In genomic region chr4:166675411-166675810, GRCh38 we compare ENCODE assay signal across 15 cellular contexts.
A peak's percentile ranks its signal among the peaks of the same experiment; 100 is the strongest.
DNase-seq lines count a peak whose midpoint lies in the region; ATAC-seq, FAIRE-seq and TF ChIP-seq lines count a peak whose summit lies in the region.
"Had no signal": no experiment of that assay in that cellular context is flagged by ENCODE, and none has a peak within 500 bp of the region (broad histone marks: within the 10 kb centered on the region; RNA-seq: fewer than 3 reads in every experiment).

No MANE protein-coding gene starts in this region.

- H2BK5ac ChIP-seq in mesenchymal stem cell (ENCODE audit: low read depth, low read length, poor library complexity, severe bottlenecking) (no peak overlapping the region), neuronal stem cell (ENCODE audit: low read length) (no peak overlapping the region)

- H3K79me1 ChIP-seq in mesenchymal stem cell (replicated peaks; ENCODE audit: low read length, poor library complexity, severe bottlenecking) (no peaks in the 10 kb centered on the region), neuronal stem cell (ENCODE audit: low read depth, low read length) (no peaks in the 10 kb centered on the region)

- H3K27ac ChIP-seq in GM23248 (no peak overlapping the region), RWPE1 (no peak overlapping the region), mesenchymal stem cell (ENCODE audit: low read length, poor library complexity, severe bottlenecking) (peak overlapping the region; percentile 60), small intestine (ENCODE audit: low read depth in 1 of 2, low read length in 1 of 2) (no peak overlapping the region), prostate gland (no peak overlapping the region), neuronal stem cell (replicated peaks; ENCODE audit: low read length) (no peak overlapping the region)
- H3K27ac ChIP-seq: upper lobe of left lung had no signal

- no peaks in the 10 kb centered on the region for H3F3A ChIP-seq in GM23248 (ENCODE audit: insufficient read depth)

- H4K91ac ChIP-seq in mesenchymal stem cell (ENCODE audit: low read length) = no peak overlapping the region
- H4K91ac ChIP-seq in neuronal stem cell (ENCODE audit: low read depth, low read length, poor library complexity) = no peak overlapping the region

- no peaks in the 10 kb centered on the region for H3K4me1 ChIP-seq in GM23248 (ENCODE audit: insufficient read depth)
- no peaks in the 10 kb centered on the region for H3K4me1 ChIP-seq in mesenchymal stem cell (ENCODE audit: control insufficient read depth, insufficient read depth, low read depth, low read length)
- no peaks in the 10 kb centered on the region for H3K4me1 ChIP-seq in small intestine (ENCODE audit: control insufficient read depth in 2 of 2, insufficient read depth in 1 of 2, low read depth in 1 of 2, low read length in 1 of 2)
- no peaks in the 10 kb centered on the region for H3K4me1 ChIP-seq in prostate gland (replicated peaks)
- H3K4me1 ChIP-seq in neuronal stem cell (ENCODE audit: control insufficient read depth in 2 of 2, insufficient read depth in 1 of 2, low read depth in 1 of 2, low read length in 2 of 2) = no peaks in the 10 kb centered on the region
- H3K4me1 ChIP-seq: upper lobe of left lung had no signal

- ATAC-seq in GM18868 (IDR thresholded peaks at IDR 0.05; ENCODE audit: unreplicated experiment) = no peak
- ATAC-seq: stimulated activated effector memory CD8-positive, alpha-beta T cell treated with anti-CD3 and anti-CD28 coated beads, Interleukin-12 subunit alpha, Interleukin-12 subunit beta, amount 100 ng/mL, for 72 hours had no signal

- H3K18ac ChIP-seq in mesenchymal stem cell (ENCODE audit: low read depth in 1 of 2, low read length in 2 of 2) (no peak overlapping the region), neuronal stem cell (ENCODE audit: low read length) (no peak overlapping the region)

- H2AFZ ChIP-seq in GM23248 = no peak overlapping the region
- H2AFZ ChIP-seq in mesenchymal stem cell (ENCODE audit: low read depth, low read length) = no peak overlapping the region
- no peak overlapping the region for H2AFZ ChIP-seq in neuronal stem cell (ENCODE audit: low read length)

- FAIRE-seq in small intestine (lab: Jason Lieb, UNC) = no peak

- POLR2A ChIA-PET in RWPE1 (lab: Yijun Ruan, JAX; ENCODE audit: low non-redundant PET) = no interaction called here

- H3K9me2 ChIP-seq in GM23248 (ENCODE audit: insufficient read depth) = no peaks in the 10 kb centered on the region

- H4K8ac ChIP-seq in mesenchymal stem cell (ENCODE audit: low read length) (no peak overlapping the region), neuronal stem cell (ENCODE audit: low read depth, low read length) (no peak overlapping the region)

- H3K4ac ChIP-seq in mesenchymal stem cell (ENCODE audit: low read depth in 1 of 2, low read length in 2 of 2) (no peak overlapping the region), neuronal stem cell (ENCODE audit: low read length) (no peak overlapping the region)

- CTCF ChIA-PET in RWPE1 (lab: Yijun Ruan, JAX) = interaction anchor here (0.6 kb wide), 1 partner anchor 361 kb away, joined by 4 read pairs; no protein-coding TSS in a partner anchor

- H3K23ac ChIP-seq in mesenchymal stem cell (ENCODE audit: low read length in 2 of 2) = no peak overlapping the region
- H3K23ac ChIP-seq in neuronal stem cell (ENCODE audit: low read depth, low read length, poor library complexity) = no peak overlapping the region

- no peak for TF ChIP-seq POLR2A in prostate gland (IDR thresholded peaks at IDR 0.05)

- H2BK12ac ChIP-seq in mesenchymal stem cell (ENCODE audit: low read length in 2 of 2) (no peak overlapping the region), neuronal stem cell (ENCODE audit: low read length) (no peak overlapping the region)

- no peak overlapping the region for H2BK15ac ChIP-seq in mesenchymal stem cell (ENCODE audit: low read depth, poor library complexity, severe bottlenecking)
- H2BK15ac ChIP-seq in neuronal stem cell (ENCODE audit: low read length) = no peak overlapping the region

- in situ Hi-C loops in GM23248 (cut with MboI) = no loop called here

- H2AK5ac ChIP-seq in mesenchymal stem cell (ENCODE audit: low read length, severe bottlenecking) (no peak overlapping the region), neuronal stem cell (ENCODE audit: low read depth, low read length) (no peak overlapping the region)

- H3K27me3 ChIP-seq in GM23248 (replicated peaks; ENCODE audit: insufficient read depth) (no peaks in the 10 kb centered on the region), mesenchymal stem cell (ENCODE audit: control insufficient read depth in 1 of 2, insufficient read depth in 1 of 2, low read length in 2 of 2) (no peaks in the 10 kb centered on the region), small intestine (ENCODE audit: control insufficient read depth in 2 of 2, insufficient read depth in 2 of 2, low read length in 2 of 2) (no peaks in the 10 kb centered on the region), prostate gland (replicated peaks; ENCODE audit: insufficient read depth) (no peaks in the 10 kb centered on the region), neuronal stem cell (ENCODE audit: control insufficient read depth in 3 of 3, insufficient read depth in 3 of 3, low read depth in 1 of 3, low read length in 3 of 3) (no peaks in the 10 kb centered on the region)
- H3K27me3 ChIP-seq: upper lobe of left lung had no signal

- H2BK120ac ChIP-seq in mesenchymal stem cell (ENCODE audit: low read depth, low read length) (no peak overlapping the region), neuronal stem cell (ENCODE audit: low read depth, low read length) (no peak overlapping the region)

- H3K9ac ChIP-seq in GM23248 (no peak overlapping the region), mesenchymal stem cell (ENCODE audit: low read length) (no peak overlapping the region), neuronal stem cell (ENCODE audit: low read depth, low read length, poor library complexity) (no peak overlapping the region)

- H3K9me3 ChIP-seq in GM23248 (ENCODE audit: low read depth) (no peaks in the 10 kb centered on the region), mesenchymal stem cell (ENCODE audit: control insufficient read depth, low read length) (peaks cover 7% of the 10 kb centered on the region), small intestine (ENCODE audit: control insufficient read depth, low read depth) (no peaks in the 10 kb centered on the region), prostate gland (no peaks in the 10 kb centered on the region), neuronal stem cell (replicated peaks in 1 of 2; ENCODE audit: control insufficient read depth in 2 of 2, insufficient read depth in 1 of 2, low read depth in 1 of 2, low read length in 2 of 2) (no peaks in the 10 kb centered on the region)
- H3K9me3 ChIP-seq: upper lobe of left lung had no signal

- peak; percentile 1 for DNase-seq in GM23248
- peak; percentile 20 for DNase-seq in RWPE1 (ENCODE audit: low spot score)
- peak; percentile 43 for DNase-seq in epidermal melanocyte (ENCODE audit: insufficient read length, low spot score)
- peak; percentile 88 for DNase-seq in mesenchymal stem cell
- DNase-seq in small intestine = no peak
- no peak for DNase-seq in prostate gland (ENCODE audit: low spot score)
- DNase-seq in neuronal stem cell (ENCODE audit: low spot score) = no peak
- DNase-seq: cerebellar nuclear complex; DMS53; NCI-H1694; Right ventricle myocardium superior; stimulated activated CD4-positive, alpha-beta T cell treated with anti-CD3 and anti-CD28 coated beads, Interleukin-2, amount 100 ng/mL, for 48 hours; upper lobe of left lung had no signal

- TF ChIP-seq CTCF in RWPE1 (conservative IDR thresholded peaks at IDR 0.05; ENCODE audit: low read depth) (no peak), prostate gland (IDR thresholded peaks at IDR 0.05) (no peak)

- intact Hi-C loops in prostate gland (cut with DNase I) = no loop called here

- no peaks in the 10 kb centered on the region for H3K36me3 ChIP-seq in GM23248 (ENCODE audit: low read depth)
- H3K36me3 ChIP-seq in mesenchymal stem cell (ENCODE audit: control insufficient read depth in 1 of 2, insufficient read depth in 2 of 2, low read depth in 1 of 2, low read length in 2 of 2) = no peaks in the 10 kb centered on the region
- H3K36me3 ChIP-seq in small intestine (ENCODE audit: control insufficient read depth in 2 of 2, insufficient read depth in 2 of 2, low read length in 2 of 2) = no peaks in the 10 kb centered on the region
- no peaks in the 10 kb centered on the region for H3K36me3 ChIP-seq in prostate gland
- no peaks in the 10 kb centered on the region for H3K36me3 ChIP-seq in neuronal stem cell (replicated peaks in 1 of 2; ENCODE audit: control insufficient read depth in 2 of 2, insufficient read depth in 2 of 2, low read length in 2 of 2)
- H3K36me3 ChIP-seq: upper lobe of left lung had no signal

- H4K20me1 ChIP-seq in GM23248 (ENCODE audit: insufficient read depth) = no peaks in the 10 kb centered on the region

- H3K4me2 ChIP-seq in GM23248 (ENCODE audit: unreplicated experiment) = no peak overlapping the region
- H3K4me2 ChIP-seq in mesenchymal stem cell (ENCODE audit: low read length, poor library complexity, severe bottlenecking) = no peak overlapping the region
- no peak overlapping the region for H3K4me2 ChIP-seq in neuronal stem cell (ENCODE audit: insufficient read depth, low read length, poor library complexity, severe bottlenecking)

- H3K79me2 ChIP-seq in GM23248 (ENCODE audit: insufficient read depth) = no peaks in the 10 kb centered on the region

- no peak overlapping the region for H3K4me3 ChIP-seq in GM23248
- no peak overlapping the region for H3K4me3 ChIP-seq in mesenchymal stem cell (ENCODE audit: insufficient read depth in 1 of 2, low read depth in 1 of 2, low read length in 2 of 2)
- H3K4me3 ChIP-seq in small intestine (ENCODE audit: low read depth in 1 of 2, low read length in 2 of 2) = no peak overlapping the region
- H3K4me3 ChIP-seq in prostate gland = no peak overlapping the region
- no peak overlapping the region for H3K4me3 ChIP-seq in neuronal stem cell (ENCODE audit: low read length in 2 of 2)
- H3K4me3 ChIP-seq: upper lobe of left lung had no signal

- WGBS in GM23248 (ENCODE audit: low coverage in 1 of 2, low lambda C conversion rate in 2 of 2, missing lambda C conversion rate in 2 of 2), 2 experiments = 24 to 25% methylated on average over 4 of the region's 4 CpGs
- WGBS in mesenchymal stem cell = 11% methylated on average over 1 of the region's 4 CpGs
- 61 to 70% (median 64%) methylated on average over 4 of the region's 4 CpGs for WGBS in small intestine, 3 donors
- 56% methylated on average over 4 of the region's 4 CpGs for WGBS in prostate gland
- no CpG with 5 or more reads among the region's 4 CpGs for WGBS in neuronal stem cell (ENCODE audit: extremely low coverage in 2 of 2, insufficient read length in 2 of 2, insufficient replicate concordance in 1 of 2), 2 donors

- no peak overlapping the region for H3K14ac ChIP-seq in mesenchymal stem cell (ENCODE audit: low read length in 2 of 2)
- H3K14ac ChIP-seq in neuronal stem cell (ENCODE audit: low read length) = no peak overlapping the region

Comparison
In these comparisons a context has a peak if more than half of its experiments do, and no peak if none do; other contexts are left out.
1. DNase-seq: peak in GM23248 (single experiment), RWPE1 (single experiment), epidermal melanocyte (single experiment) and mesenchymal stem cell (single experiment); none in small intestine (single experiment), prostate gland (single experiment) and neuronal stem cell (single experiment).